In the genomic region with DNA sequence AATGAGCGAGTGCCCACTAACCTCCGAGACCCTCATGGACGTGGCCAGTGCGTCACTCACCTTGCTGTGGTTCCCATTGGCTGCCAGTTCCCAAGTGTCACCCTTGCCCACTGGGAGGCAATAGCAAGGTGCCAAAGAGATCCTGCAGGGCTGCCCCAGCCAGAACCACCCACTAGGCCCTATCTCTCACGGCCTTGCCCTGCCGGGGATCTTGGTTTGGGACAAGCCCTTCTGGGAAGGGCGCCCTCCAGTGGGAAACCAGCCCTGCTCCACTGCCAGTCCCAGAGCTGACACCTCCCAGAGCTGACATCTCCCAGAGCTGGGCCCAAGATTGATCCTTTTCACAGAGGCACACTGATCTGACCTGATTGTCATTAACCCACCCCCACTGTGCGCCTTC, we compare ENCODE assay signal across 8 cellular contexts. TPM values are rescaled to one million over a fixed set of nuclear protein-coding genes. Genes with fewer than 3 reads are reported as not detected.
DNase-seq lines count a peak whose midpoint lies in the region; ATAC-seq and TF ChIP-seq lines count a peak whose summit lies in the region.

No MANE protein-coding gene starts in this region.

- peaks cover 6% of the 10 kb centered on the region for H3K36me3 Mint-ChIP-seq in Calu3 (ENCODE audit: insufficient read depth, unreplicated experiment)
- H3K36me3 Mint-ChIP-seq in mesothelial cell of epicardium: no peaks in the 10 kb centered on the region

- H3K27me3 Mint-ChIP-seq in Calu3 (ENCODE audit: unreplicated experiment) (peaks cover 32% of the 10 kb centered on the region), mesothelial cell of epicardium (ENCODE audit: low read depth) (peaks cover 8% of the 10 kb centered on the region)

- no TSS peak for BruUV-seq in Calu3 (replicated peaks; lab: Mats Ljungman, UMichigan)

- ATAC-seq in HG02623 (IDR thresholded peaks at IDR 0.05; ENCODE audit: unreplicated experiment) (no peak), HG02763 (IDR thresholded peaks at IDR 0.05; ENCODE audit: unreplicated experiment) (no peak), HG03039 (IDR thresholded peaks at IDR 0.05; ENCODE audit: unreplicated experiment) (no peak)

- H3K4me3 Mint-ChIP-seq in Calu3 (ENCODE audit: low read depth, unreplicated experiment) (no peak overlapping the region), mesothelial cell of epicardium (no peak overlapping the region)

- CTCF ChIA-PET in Calu3 (lab: Charles Lee): interaction anchor here (1.2 kb wide), 1 partner anchor 189 kb away, joined by 4 read pairs; no protein-coding TSS in a partner anchor

- DNase-seq in Calu3: peak; percentile 47
- no peak for DNase-seq in astrocyte of the spinal cord (ENCODE audit: low read depth, low spot score)
- DNase-seq in mesothelial cell of epicardium (ENCODE audit: low spot score in 2 of 2, unreplicated experiment in 2 of 2): no peak
- DNase-seq in SK-N-DZ (ENCODE audit: low spot score): no peak

- no peak overlapping the region for H3K27ac Mint-ChIP-seq in Calu3 (ENCODE audit: unreplicated experiment)
- H3K27ac Mint-ChIP-seq in mesothelial cell of epicardium: no peak overlapping the region

- H3K9me3 Mint-ChIP-seq in Calu3 (ENCODE audit: low read depth, unreplicated experiment) (no peaks in the 10 kb centered on the region), mesothelial cell of epicardium (no peaks in the 10 kb centered on the region)

- intact Hi-C loops in Calu3 (cut with micrococcal nuclease; ENCODE audit: unreplicated experiment): loop anchor here (5.0 kb wide), 2 partner anchors 186 to 296 kb away; no protein-coding TSS in a partner anchor

- H3K4me1 Mint-ChIP-seq in Calu3 (ENCODE audit: low read depth, unreplicated experiment) (peaks cover 11% of the 10 kb centered on the region), mesothelial cell of epicardium (peaks cover 23% of the 10 kb centered on the region)

- in situ Hi-C loops in astrocyte of the spinal cord (cut with HindIII; ENCODE audit: low sequenced_read_pairs): no loop called here

- H3K4me3 ChIP-seq in astrocyte of the spinal cord (ENCODE audit: low read depth, low read length): no peak overlapping the region

- TF ChIP-seq CTCF in Calu3 (IDR thresholded peaks at IDR 0.05; ENCODE audit: unreplicated experiment) (peak; percentile 41), LNCAP (IDR thresholded peaks at IDR 0.05) (peak; percentile 20; the same call in 1 of the 2 replicates), astrocyte of the spinal cord (IDR thresholded peaks at IDR 0.05; ENCODE audit: low read depth, low read length) (peak; percentile 59), mesothelial cell of epicardium (IDR thresholded peaks at IDR 0.05; ENCODE audit: unreplicated experiment) (peak; percentile 15)

RNA-seq across cellular contexts. Expression of gene SELENON, which starts 2.1 kb away (rescaled TPM):
- 39.6 and 40.6 TPM in 2 replicates for total RNA-seq in Calu3 (2022)
- total RNA-seq in mesothelial cell of epicardium: 71.6 to 74.1 TPM (median 72.8 TPM) in 3 replicates
- polyA plus RNA-seq in SK-N-DZ (2014; cell fraction: cytosol; rRNA removed): 25.5 and 29.9 TPM in 2 replicates
- polyA plus RNA-seq in SK-N-DZ (2014; cell fraction: nucleus; rRNA removed): 13.7 and 16.4 TPM in 2 replicates

RNA-seq across cellular contexts. Expression of gene MTFR1L, which starts 21.8 kb away (rescaled TPM):
- 21.3 and 23.2 TPM in 2 replicates for total RNA-seq in Calu3 (2022)
- 74.3 to 76.6 TPM (median 74.7 TPM) in 3 replicates for total RNA-seq in mesothelial cell of epicardium
- 41.3 and 45.7 TPM in 2 replicates for polyA plus RNA-seq in SK-N-DZ (2014; cell fraction: cytosol; rRNA removed)
- 53.0 and 70.9 TPM in 2 replicates for polyA plus RNA-seq in SK-N-DZ (2014; cell fraction: nucleus; rRNA removed)
